In genomic region chr12:109995703-109996482, GRCh38 we compare ENCODE assay signal across 1 cellular context.
A peak's percentile ranks its signal among the peaks of the same experiment; 100 is the strongest.
TF ChIP-seq lines count a peak whose summit lies in the region.

A gene with protein sequence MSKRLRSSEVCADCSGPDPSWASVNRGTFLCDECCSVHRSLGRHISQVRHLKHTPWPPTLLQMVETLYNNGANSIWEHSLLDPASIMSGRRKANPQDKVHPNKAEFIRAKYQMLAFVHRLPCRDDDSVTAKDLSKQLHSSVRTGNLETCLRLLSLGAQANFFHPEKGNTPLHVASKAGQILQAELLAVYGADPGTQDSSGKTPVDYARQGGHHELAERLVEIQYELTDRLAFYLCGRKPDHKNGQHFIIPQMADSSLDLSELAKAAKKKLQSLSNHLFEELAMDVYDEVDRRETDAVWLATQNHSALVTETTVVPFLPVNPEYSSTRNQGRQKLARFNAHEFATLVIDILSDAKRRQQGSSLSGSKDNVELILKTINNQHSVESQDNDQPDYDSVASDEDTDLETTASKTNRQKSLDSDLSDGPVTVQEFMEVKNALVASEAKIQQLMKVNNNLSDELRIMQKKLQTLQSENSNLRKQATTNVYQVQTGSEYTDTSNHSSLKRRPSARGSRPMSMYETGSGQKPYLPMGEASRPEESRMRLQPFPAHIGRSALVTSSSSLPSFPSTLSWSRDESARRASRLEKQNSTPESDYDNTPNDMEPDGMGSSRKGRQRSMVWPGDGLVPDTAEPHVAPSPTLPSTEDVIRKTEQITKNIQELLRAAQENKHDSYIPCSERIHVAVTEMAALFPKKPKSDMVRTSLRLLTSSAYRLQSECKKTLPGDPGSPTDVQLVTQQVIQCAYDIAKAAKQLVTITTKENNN (minus strand): TSS chr12:109996368. CDS start chr12:109996224, 144 bp downstream.

TF ChIP-seq in K562, 482 proteins besides CTCF, POLR2A, EP300 and RAD21 (continued from another document and continues in another):
- TF ChIP-seq ZBTB40 (IDR thresholded peaks at IDR 0.05) (peak; percentile 80), ZBTB40 (CRISPR knock-in tag; IDR thresholded peaks at IDR 0.05) (no peak), SAFB (IDR thresholded peaks at IDR 0.05; ENCODE audit: borderline replicate concordance, low read depth, low read length) (no peak), GTF2E2 (tag; IDR thresholded peaks at IDR 0.05) (no peak), NFRKB (IDR thresholded peaks at IDR 0.05; ENCODE audit: low read depth) (no peak), L3MBTL2 (IDR thresholded peaks at IDR 0.05) (peak; percentile 57; the same call in 1 of the 2 replicates), HLTF (IDR thresholded peaks at IDR 0.05) (no peak), GTF2F1 (IDR thresholded peaks at IDR 0.05; ENCODE audit: low read depth, low read length) (no peak), CEBPB (tag; IDR thresholded peaks at IDR 0.05) (no peak), ZNF384 (IDR thresholded peaks at IDR 0.05; ENCODE audit: low read depth, low read length) (no peak), MYC (IDR thresholded peaks at IDR 0.05; ENCODE audit: low read depth, low read length) (peak; percentile 63), MYC (CRISPR knock-in tag; IDR thresholded peaks at IDR 0.05; ENCODE audit: borderline replicate concordance, low read depth) (no peak), ILK (tag; IDR thresholded peaks at IDR 0.05; ENCODE audit: borderline replicate concordance, low read depth) (no peak), ZNF717 (CRISPR knock-in tag; IDR thresholded peaks at IDR 0.05) (no peak), ZNF316 (IDR thresholded peaks at IDR 0.05) (0 out of 2 replicates have a peak, but pooled peaks have one; percentile 8), MGA (IDR thresholded peaks at IDR 0.05) (no peak), ATF1 (CRISPR knock-in tag; IDR thresholded peaks at IDR 0.05) (no peak), ATF1 (tag; IDR thresholded peaks at IDR 0.05) (peak; percentile 63; the same call in 1 of the 2 replicates), CREB1 (IDR thresholded peaks at IDR 0.05) (peak; percentile 31; the same call in 1 of the 2 replicates), CREB1 (CRISPR knock-in tag; IDR thresholded peaks at IDR 0.05) (no peak; the same call in 1 of the 2 replicates), USF2 (CRISPR knock-in tag; IDR thresholded peaks at IDR 0.05) (peak; percentile 97), CBFB (CRISPR knock-in tag; IDR thresholded peaks at IDR 0.05) (0 out of 2 replicates have a peak, but pooled peaks have one; percentile 38), SMAD1 (IDR thresholded peaks at IDR 0.05; ENCODE audit: low read depth, low read length, partially characterized antibody) (no peak), KHSRP (IDR thresholded peaks at IDR 0.05) (no peak), RBM17 (IDR thresholded peaks at IDR 0.05; ENCODE audit: borderline replicate concordance, low read depth, low read length) (no peak), BRD9 (IDR thresholded peaks at IDR 0.05; ENCODE audit: low read depth, partially characterized antibody) (no peak), ZNF133 (CRISPR knock-in tag; IDR thresholded peaks at IDR 0.05) (no peak), KAT7 (CRISPR knock-in tag; IDR thresholded peaks at IDR 0.05; ENCODE audit: borderline replicate concordance) (no peak)
- TF ChIP-seq, protein P1, sequence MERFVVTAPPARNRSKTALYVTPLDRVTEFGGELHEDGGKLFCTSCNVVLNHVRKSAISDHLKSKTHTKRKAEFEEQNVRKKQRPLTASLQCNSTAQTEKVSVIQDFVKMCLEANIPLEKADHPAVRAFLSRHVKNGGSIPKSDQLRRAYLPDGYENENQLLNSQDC (CRISPR knock-in tag; IDR thresholded peaks at IDR 0.05): peak; percentile 36; the same call in 1 of the 2 replicates
- TF ChIP-seq, protein P2, sequence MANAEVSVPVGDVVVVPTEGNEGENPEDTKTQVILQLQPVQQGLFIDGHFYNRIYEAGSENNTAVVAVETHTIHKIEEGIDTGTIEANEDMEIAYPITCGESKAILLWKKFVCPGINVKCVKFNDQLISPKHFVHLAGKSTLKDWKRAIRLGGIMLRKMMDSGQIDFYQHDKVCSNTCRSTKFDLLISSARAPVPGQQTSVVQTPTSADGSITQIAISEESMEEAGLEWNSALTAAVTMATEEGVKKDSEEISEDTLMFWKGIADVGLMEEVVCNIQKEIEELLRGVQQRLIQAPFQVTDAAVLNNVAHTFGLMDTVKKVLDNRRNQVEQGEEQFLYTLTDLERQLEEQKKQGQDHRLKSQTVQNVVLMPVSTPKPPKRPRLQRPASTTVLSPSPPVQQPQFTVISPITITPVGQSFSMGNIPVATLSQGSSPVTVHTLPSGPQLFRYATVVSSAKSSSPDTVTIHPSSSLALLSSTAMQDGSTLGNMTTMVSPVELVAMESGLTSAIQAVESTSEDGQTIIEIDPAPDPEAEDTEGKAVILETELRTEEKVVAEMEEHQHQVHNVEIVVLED (CRISPR knock-in tag; IDR thresholded peaks at IDR 0.05): peak; percentile 56
